ENCODE assay signal across 8 cellular contexts in the genomic region with DNA sequence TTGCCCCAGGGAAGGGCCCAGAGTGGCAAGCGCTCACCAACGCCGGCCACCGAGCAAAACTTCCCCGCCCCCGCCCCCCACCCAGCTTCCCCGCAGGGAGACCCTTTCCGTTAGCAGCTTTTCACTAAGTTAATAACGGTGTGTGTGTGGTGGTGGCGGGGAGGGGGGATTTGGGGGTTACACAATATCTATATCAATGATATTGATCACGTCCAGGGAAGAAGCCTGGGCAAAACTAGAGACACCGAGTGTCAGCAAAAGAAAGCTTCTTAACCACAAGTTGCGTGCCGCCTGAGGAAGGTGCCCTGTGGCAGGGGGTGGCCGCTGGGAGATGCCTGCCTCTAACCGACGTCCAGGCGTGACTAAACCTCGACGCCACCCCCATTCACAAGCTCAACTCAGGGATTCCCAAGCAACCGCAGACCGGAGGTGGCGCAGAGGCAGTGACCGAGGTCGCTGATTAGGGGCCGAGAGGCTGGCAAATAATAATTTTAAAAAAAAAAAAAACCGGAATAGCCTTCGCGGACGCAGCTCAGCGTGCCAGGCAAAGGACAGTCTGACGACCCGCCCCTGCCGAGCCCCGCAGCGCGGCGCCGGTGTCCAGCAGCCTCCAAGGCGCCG.
DNase-seq lines count a peak whose midpoint lies in the region; TF ChIP-seq lines count a peak whose summit lies in the region.

No MANE protein-coding gene starts in this region.

- H2BK15ac ChIP-seq in mesendoderm (replicated peaks; ENCODE audit: low read depth), result peak overlapping the region; percentile 57

- no peak for TF ChIP-seq POLR2A in NB4 (IDR thresholded peaks at IDR 0.05; ENCODE audit: extremely low read depth, insufficient read length)

- no peak overlapping the region for H2BK120ac ChIP-seq in mesendoderm (ENCODE audit: low read depth, low read length)

- H3K79me1 ChIP-seq in mesendoderm (ENCODE audit: low read length), result no peaks in the 10 kb centered on the region

- H3K27me3 ChIP-seq in mesendoderm (ENCODE audit: insufficient read depth, low read length, poor library complexity), result peaks cover 21% of the 10 kb centered on the region

- no peak overlapping the region for H3K23ac ChIP-seq in mesendoderm (ENCODE audit: low read length)

- peaks cover 2% of the 10 kb centered on the region for H3K4me1 ChIP-seq in mesendoderm (ENCODE audit: control insufficient read depth, low read depth, low read length)

- H3K4me3 Mint-ChIP-seq in activated naive CD4-positive, alpha-beta T cell treated with anti-CD3 and anti-CD28 coated beads, Interleukin-2, amount 10 ng/mL, durations not matched to agents 7 days and 5 days, result peak overlapping the region; percentile 15

- WGBS in mesendoderm (ENCODE audit: extremely low coverage, insufficient coverage, low lambda C conversion rate), result no CpG with 5 or more reads among the region's 41 CpGs

- no peak overlapping the region for H4K5ac ChIP-seq in mesendoderm (ENCODE audit: low read length)

- no peak for DNase-seq in activated naive CD4-positive, alpha-beta T cell treated with anti-CD3 and anti-CD28 coated beads, Interleukin-2, amount 10 ng/mL, durations not matched to agents 7 days and 5 days
- no peak for DNase-seq in activated naive CD4-positive, alpha-beta T cell treated with Interleukin-2 at 50 U/mL for 16 hours
- DNase-seq in HFF-Myc (ENCODE audit: extremely low read depth, low read depth) (no peak), NB4 (ENCODE audit: low read depth) (peak; percentile 94), astrocyte of the hippocampus (ENCODE audit: low read depth, low spot score) (peak; percentile 96), mesendoderm (peak; percentile 84), GDM1 (lab: John Stamatoyannopoulos, UW) (no peak), KG1 (lab: John Stamatoyannopoulos, UW) (no peak)

- no peak overlapping the region for H4K8ac ChIP-seq in mesendoderm (ENCODE audit: low read depth, low read length)

- TF ChIP-seq CTCF in HFF-Myc (IDR thresholded peaks at IDR 0.05; ENCODE audit: low read depth, low read length, missing control alignments), result no peak
- TF ChIP-seq CTCF in NB4 (IDR thresholded peaks at IDR 0.05; ENCODE audit: low read depth, low read length), result no peak

- H3K27ac ChIP-seq in mesendoderm (ENCODE audit: low read depth, low read length), result no peak overlapping the region

- H2AK5ac ChIP-seq in mesendoderm (ENCODE audit: low read length), result no peak overlapping the region

- peak overlapping the region; percentile 39 for H3K4me2 ChIP-seq in mesendoderm (ENCODE audit: low read length)

- no peaks in the 10 kb centered on the region for H3K79me2 ChIP-seq in mesendoderm (ENCODE audit: control insufficient read depth, insufficient read depth, low read length)

- no peaks in the 10 kb centered on the region for H3K36me3 ChIP-seq in mesendoderm (ENCODE audit: control insufficient read depth, insufficient read depth, low read length)

- no peaks in the 10 kb centered on the region for H3K9me3 Mint-ChIP-seq in activated naive CD4-positive, alpha-beta T cell treated with anti-CD3 and anti-CD28 coated beads, Interleukin-2, amount 10 ng/mL, durations not matched to agents 7 days and 5 days

- H3K36me3 Mint-ChIP-seq in activated naive CD4-positive, alpha-beta T cell treated with anti-CD3 and anti-CD28 coated beads, Interleukin-2, amount 10 ng/mL, durations not matched to agents 7 days and 5 days, result peaks cover 9% of the 10 kb centered on the region

- peak overlapping the region; percentile 44 for H3K56ac ChIP-seq in mesendoderm (ENCODE audit: low read length)

- peaks cover 39% of the 10 kb centered on the region for H3K27me3 Mint-ChIP-seq in activated naive CD4-positive, alpha-beta T cell treated with anti-CD3 and anti-CD28 coated beads, Interleukin-2, amount 10 ng/mL, durations not matched to agents 7 days and 5 days

- CTCF ChIA-PET in activated naive CD4-positive, alpha-beta T cell treated with anti-CD3 and anti-CD28 coated beads, Interleukin-2, amount 10 ng/mL, durations not matched to agents 7 days and 5 days (lab: Charles Lee), result interaction anchor here (1.7 to 3.8 kb wide), 2 partner anchors 30 to 879 kb away, joined by 4 to 12 read pairs; no protein-coding TSS in a partner anchor

- peak overlapping the region; percentile 28 for H3K4me3 ChIP-seq in HFF-Myc (replicated peaks; ENCODE audit: low read depth, low read length)
- H3K4me3 ChIP-seq in NB4 (ENCODE audit: low read depth, low read length), result peak overlapping the region; percentile 35
- peak overlapping the region; percentile 17 for H3K4me3 ChIP-seq in mesendoderm (ENCODE audit: low read length)

- peaks cover 15% of the 10 kb centered on the region for H3K4me1 Mint-ChIP-seq in activated naive CD4-positive, alpha-beta T cell treated with anti-CD3 and anti-CD28 coated beads, Interleukin-2, amount 10 ng/mL, durations not matched to agents 7 days and 5 days

- H3K4ac ChIP-seq in mesendoderm (ENCODE audit: low read depth, low read length), result no peak overlapping the region

- H2BK5ac ChIP-seq in mesendoderm (ENCODE audit: low read length), result no peak overlapping the region

- H3K18ac ChIP-seq in mesendoderm (ENCODE audit: low read length), result no peak overlapping the region

- no peak overlapping the region for H3K27ac Mint-ChIP-seq in activated naive CD4-positive, alpha-beta T cell treated with anti-CD3 and anti-CD28 coated beads, Interleukin-2, amount 10 ng/mL, durations not matched to agents 7 days and 5 days

- no peak overlapping the region for H3K9ac ChIP-seq in mesendoderm (ENCODE audit: low read length)

Comparison
In these comparisons a context has a peak if more than half of its experiments do, and no peak if none do; other contexts are left out.
1. DNase-seq: peak in NB4 (single experiment), astrocyte of the hippocampus (single experiment) and mesendoderm (single experiment); none in activated naive CD4-positive, alpha-beta T cell treated with anti-CD3 and anti-CD28 coated beads, Interleukin-2, amount 10 ng/mL, durations not matched to agents 7 days and 5 days (single experiment), activated naive CD4-positive, alpha-beta T cell treated with Interleukin-2 at 50 U/mL for 16 hours (single experiment), HFF-Myc (single experiment), GDM1 (single experiment) and KG1 (single experiment).
2. Peak in every context shown above with its lines, with median percentiles within 50 percentile points of each other: H3K4me3 ChIP-seq.